25 cellular contexts compared by ENCODE assay signal in genomic region chr1:233485385-233485784, GRCh38.
"Had no signal": no experiment of that assay in that cellular context is flagged by ENCODE, and none has a peak within 500 bp of the region (broad histone marks: within the 10 kb centered on the region; RNA-seq: fewer than 3 reads in every experiment).

No MANE protein-coding gene starts in this region.

- H3K4me3 ChIP-seq: left ventricle myocardium inferior, lung, neural progenitor cell, prostate gland, skin epidermis, suprapubic skin, thoracic aorta, tibial artery, upper lobe of right lung had no signal

- H3K36me3 ChIP-seq: left ventricle myocardium inferior, neural progenitor cell, neutrophil, prostate gland, suprapubic skin, thoracic aorta, tibial artery, upper lobe of right lung had no signal

- H3K4me1 ChIP-seq: left ventricle myocardium inferior, neural progenitor cell, prostate gland, suprapubic skin, tibial artery, upper lobe of right lung had no signal

- H3K9me3 ChIP-seq: neutrophil, prostate gland, suprapubic skin, thoracic aorta, tibial artery, upper lobe of right lung had no signal

- H3K27me3 ChIP-seq: neural progenitor cell, neutrophil, suprapubic skin, tibial artery, upper lobe of right lung had no signal

- H3K27ac ChIP-seq: left ventricle myocardium inferior, neural progenitor cell, neutrophil, prostate gland, skin epidermis, suprapubic skin, thoracic aorta, tibial artery, upper lobe of right lung had no signal

- ATAC-seq: natural killer cell; right cardiac atrium; sciatic nerve; stimulated activated effector memory CD8-positive, alpha-beta T cell treated with anti-CD3 and anti-CD28 coated beads, Interleukin-12 subunit alpha, Interleukin-12 subunit beta, amount 100 ng/mL, for 72 hours; upper lobe of right lung had no signal

- DNase-seq: hypothalamus; immature natural killer cell; kidney; left ventricle myocardium inferior; mesendoderm; naive B cell; natural killer cell; nephron progenitor cell; occipital lobe; retina; right cardiac atrium; stimulated activated CD4-positive, alpha-beta T cell treated with anti-CD3 and anti-CD28 coated beads, Interleukin-4, amount 100 ng/mL, for 24 hours; stimulated activated naive CD4-positive, alpha-beta T cell; tibial artery; trophoblast cell; upper lobe of right lung had no signal
